1 cellular context compared by ENCODE assay signal in the genomic region with DNA sequence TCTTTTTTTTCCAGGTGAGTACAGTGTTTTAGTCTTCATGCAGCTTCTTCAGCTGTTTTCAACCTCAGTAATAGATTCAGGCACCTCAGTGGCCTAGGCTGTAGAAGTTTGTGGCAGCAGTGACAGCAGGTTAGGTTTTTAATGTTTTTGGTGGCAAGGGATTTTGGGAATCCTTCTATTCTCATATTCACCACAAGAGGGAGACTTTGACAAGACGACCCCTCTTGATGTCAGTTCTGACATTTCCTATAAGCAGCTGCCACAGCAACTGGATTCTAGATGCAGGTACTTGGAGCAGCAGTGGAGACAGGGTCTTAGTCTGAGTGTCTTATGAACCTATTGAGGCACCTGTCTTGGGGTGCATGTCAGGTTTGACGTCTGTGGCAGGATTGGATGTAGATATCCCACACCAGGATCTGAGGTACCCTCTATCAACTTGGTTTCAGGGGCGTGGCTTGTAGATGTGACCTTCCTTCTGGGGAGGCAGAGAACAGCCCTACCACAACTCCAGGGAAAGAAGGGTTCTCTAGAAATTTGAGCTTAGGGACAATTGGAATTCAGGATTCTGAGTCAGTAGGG.
TF ChIP-seq lines count a peak whose summit lies in the region.

No MANE protein-coding gene starts in this region.

TF ChIP-seq in SK-N-SH treated with all-trans-retinoic acid at 6 μM for 48 hours, 23 proteins besides CTCF, POLR2A, EP300 and RAD21 (continued from another document):
- TF ChIP-seq TCF4 (CRISPR knock-in tag; IDR thresholded peaks at IDR 0.05; ENCODE audit: borderline replicate concordance) = no peak
